1 cellular context compared by ENCODE assay signal in genomic region chr1:159177273-159177907, GRCh38.
TF ChIP-seq lines count a peak whose summit lies in the region.

No MANE protein-coding gene starts in this region.

TF ChIP-seq in K562, 482 proteins besides CTCF, POLR2A, EP300 and RAD21 (continued from another document and continues in another):
- TF ChIP-seq ID3 (CRISPR knock-in tag; IDR thresholded peaks at IDR 0.05) (no peak), ID3 (tag; IDR thresholded peaks at IDR 0.05) (peak; percentile 52; the same call in 1 of the 2 replicates), SRF (CRISPR knock-in tag; IDR thresholded peaks at IDR 0.05) (peak in 1 of 2 experiments; percentile 94; a peak in 2 of 4 replicates), MYNN (IDR thresholded peaks at IDR 0.05) (no peak), MYNN (CRISPR knock-in tag; IDR thresholded peaks at IDR 0.05) (peak; percentile 82), SIX5 (IDR thresholded peaks at IDR 0.05; ENCODE audit: borderline replicate concordance in 1 of 2, insufficient read depth in 1 of 2, low read depth in 1 of 2, low read length in 2 of 2) (no peak), STAG1 (CRISPR knock-in tag; IDR thresholded peaks at IDR 0.05; ENCODE audit: borderline replicate concordance) (peak; percentile 61), HNRNPLL (IDR thresholded peaks at IDR 0.05; ENCODE audit: low read depth, low read length, poor library complexity, severe bottlenecking) (no peak), MNT (conservative IDR thresholded peaks at IDR 0.05) (peak in 1 of 2 experiments; percentile 70; a peak in 2 of 4 replicates), CSDE1 (IDR thresholded peaks at IDR 0.05) (no peak), MAFK (IDR thresholded peaks at IDR 0.05; ENCODE audit: low read length) (no peak), C11orf30 (IDR thresholded peaks at IDR 0.05; ENCODE audit: low read depth) (no peak), PHB (CRISPR knock-in tag; IDR thresholded peaks at IDR 0.05) (no peak), ESRRA (IDR thresholded peaks at IDR 0.05; ENCODE audit: borderline replicate concordance, low read depth) (no peak), BRF1 (IDR thresholded peaks at IDR 0.05; ENCODE audit: borderline replicate concordance, extremely low read depth, insufficient read length) (no peak), ZNF324 (CRISPR knock-in tag; IDR thresholded peaks at IDR 0.05) (no peak), E2F8 (IDR thresholded peaks at IDR 0.05; ENCODE audit: low read depth, partially characterized antibody) (no peak), DACH1 (IDR thresholded peaks at IDR 0.05; ENCODE audit: partially characterized antibody) (no peak), NR2C2 (CRISPR knock-in tag; IDR thresholded peaks at IDR 0.05) (peak; percentile 66), NR2C2 (tag; IDR thresholded peaks at IDR 0.05) (no peak), ZNF316 (IDR thresholded peaks at IDR 0.05) (no peak), ZNF224 (CRISPR knock-in tag; IDR thresholded peaks at IDR 0.05) (peak; percentile 85; the same call in 1 of the 2 replicates), NR3C1 (CRISPR knock-in tag; IDR thresholded peaks at IDR 0.05) (peak; percentile 95), HCFC1 (IDR thresholded peaks at IDR 0.05; ENCODE audit: low read depth, low read length) (peak; percentile 57; the same call in 1 of the 2 replicates), NFXL1 (CRISPR knock-in tag; IDR thresholded peaks at IDR 0.05) (0 out of 2 replicates have a peak, but pooled peaks have one; percentile 24), LCOR (CRISPR knock-in tag; IDR thresholded peaks at IDR 0.05) (peak; percentile 75), SAP30 (IDR thresholded peaks at IDR 0.05; ENCODE audit: borderline replicate concordance, insufficient read depth, low read depth, low read length, poor library complexity, severe bottlenecking) (peak; percentile 71), SRSF7 (optimal IDR thresholded peaks at IDR 0.05; ENCODE audit: low read depth, low read length) (no peak), MTA1 (IDR thresholded peaks at IDR 0.05; ENCODE audit: borderline replicate concordance) (no peak), ELK3 (CRISPR knock-in tag; IDR thresholded peaks at IDR 0.05) (no peak), CBX1 (IDR thresholded peaks at IDR 0.05; ENCODE audit: low read depth) (no peak), ZBTB34 (CRISPR knock-in tag; IDR thresholded peaks at IDR 0.05) (no peak), ATF1 (CRISPR knock-in tag; IDR thresholded peaks at IDR 0.05) (peak; percentile 71), ATF1 (tag; IDR thresholded peaks at IDR 0.05) (no peak), ZNF449 (CRISPR knock-in tag; IDR thresholded peaks at IDR 0.05) (peak; percentile 78; the same call in 1 of the 2 replicates), CBX8 (IDR thresholded peaks at IDR 0.05; ENCODE audit: borderline replicate concordance, extremely low read depth, low read depth, low read length, poor library complexity, severe bottlenecking) (no peak), CAMTA2 (CRISPR knock-in tag; conservative IDR thresholded peaks at IDR 0.05) (no peak), GABPB1 (CRISPR knock-in tag; IDR thresholded peaks at IDR 0.05) (peak; percentile 55; the same call in 1 of the 2 replicates), RBM39 (optimal IDR thresholded peaks at IDR 0.05; ENCODE audit: low read depth, low read length) (no peak), TAF15 (IDR thresholded peaks at IDR 0.05; ENCODE audit: low read depth, low read length) (no peak), THRB (CRISPR knock-in tag; conservative IDR thresholded peaks at IDR 0.05) (0 out of 2 replicates have a peak, but pooled peaks have one; percentile 16), ESRRB (CRISPR knock-in tag; IDR thresholded peaks at IDR 0.05; ENCODE audit: borderline replicate concordance) (no peak), SLC30A9 (CRISPR knock-in tag; IDR thresholded peaks at IDR 0.05) (no peak), SREBF2 (CRISPR knock-in tag; IDR thresholded peaks at IDR 0.05) (peak; percentile 91; the same call in 1 of the 2 replicates), USF2 (CRISPR knock-in tag; IDR thresholded peaks at IDR 0.05) (peak; percentile 64), MLX (CRISPR knock-in tag; conservative IDR thresholded peaks at IDR 0.05) (peak in 1 of 2 experiments; percentile 96; a peak in 2 of 4 replicates)
- TF ChIP-seq, protein P1, sequence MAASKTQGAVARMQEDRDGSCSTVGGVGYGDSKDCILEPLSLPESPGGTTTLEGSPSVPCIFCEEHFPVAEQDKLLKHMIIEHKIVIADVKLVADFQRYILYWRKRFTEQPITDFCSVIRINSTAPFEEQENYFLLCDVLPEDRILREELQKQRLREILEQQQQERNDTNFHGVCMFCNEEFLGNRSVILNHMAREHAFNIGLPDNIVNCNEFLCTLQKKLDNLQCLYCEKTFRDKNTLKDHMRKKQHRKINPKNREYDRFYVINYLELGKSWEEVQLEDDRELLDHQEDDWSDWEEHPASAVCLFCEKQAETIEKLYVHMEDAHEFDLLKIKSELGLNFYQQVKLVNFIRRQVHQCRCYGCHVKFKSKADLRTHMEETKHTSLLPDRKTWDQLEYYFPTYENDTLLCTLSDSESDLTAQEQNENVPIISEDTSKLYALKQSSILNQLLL (CRISPR knock-in tag; IDR thresholded peaks at IDR 0.05; ENCODE audit: borderline replicate concordance), result no peak
- TF ChIP-seq, protein P2, sequence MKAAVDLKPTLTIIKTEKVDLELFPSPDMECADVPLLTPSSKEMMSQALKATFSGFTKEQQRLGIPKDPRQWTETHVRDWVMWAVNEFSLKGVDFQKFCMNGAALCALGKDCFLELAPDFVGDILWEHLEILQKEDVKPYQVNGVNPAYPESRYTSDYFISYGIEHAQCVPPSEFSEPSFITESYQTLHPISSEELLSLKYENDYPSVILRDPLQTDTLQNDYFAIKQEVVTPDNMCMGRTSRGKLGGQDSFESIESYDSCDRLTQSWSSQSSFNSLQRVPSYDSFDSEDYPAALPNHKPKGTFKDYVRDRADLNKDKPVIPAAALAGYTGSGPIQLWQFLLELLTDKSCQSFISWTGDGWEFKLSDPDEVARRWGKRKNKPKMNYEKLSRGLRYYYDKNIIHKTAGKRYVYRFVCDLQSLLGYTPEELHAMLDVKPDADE (conservative IDR thresholded peaks at IDR 0.05; ENCODE audit: control insufficient read depth, low read depth, low read length), result no peak
- TF ChIP-seq, protein P3, sequence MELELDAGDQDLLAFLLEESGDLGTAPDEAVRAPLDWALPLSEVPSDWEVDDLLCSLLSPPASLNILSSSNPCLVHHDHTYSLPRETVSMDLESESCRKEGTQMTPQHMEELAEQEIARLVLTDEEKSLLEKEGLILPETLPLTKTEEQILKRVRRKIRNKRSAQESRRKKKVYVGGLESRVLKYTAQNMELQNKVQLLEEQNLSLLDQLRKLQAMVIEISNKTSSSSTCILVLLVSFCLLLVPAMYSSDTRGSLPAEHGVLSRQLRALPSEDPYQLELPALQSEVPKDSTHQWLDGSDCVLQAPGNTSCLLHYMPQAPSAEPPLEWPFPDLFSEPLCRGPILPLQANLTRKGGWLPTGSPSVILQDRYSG (tag; conservative IDR thresholded peaks at IDR 0.05; ENCODE audit: low read depth), result peak; percentile 86
- TF ChIP-seq, protein P4, sequence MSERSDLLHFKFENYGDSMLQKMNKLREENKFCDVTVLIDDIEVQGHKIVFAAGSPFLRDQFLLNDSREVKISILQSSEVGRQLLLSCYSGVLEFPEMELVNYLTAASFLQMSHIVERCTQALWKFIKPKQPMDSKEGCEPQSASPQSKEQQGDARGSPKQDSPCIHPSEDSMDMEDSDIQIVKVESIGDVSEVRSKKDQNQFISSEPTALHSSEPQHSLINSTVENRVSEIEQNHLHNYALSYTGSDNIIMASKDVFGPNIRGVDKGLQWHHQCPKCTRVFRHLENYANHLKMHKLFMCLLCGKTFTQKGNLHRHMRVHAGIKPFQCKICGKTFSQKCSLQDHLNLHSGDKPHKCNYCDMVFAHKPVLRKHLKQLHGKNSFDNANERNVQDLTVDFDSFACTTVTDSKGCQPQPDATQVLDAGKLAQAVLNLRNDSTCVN (CRISPR knock-in tag; IDR thresholded peaks at IDR 0.05), result no peak
